Comparison of ENCODE assay signal across 14 cellular contexts in genomic region chr20:57329608-57330221, GRCh38. TPM values are rescaled to one million over a fixed set of nuclear protein-coding genes. Genes with fewer than 3 reads are reported as not detected.
DNase-seq lines count a peak whose midpoint lies in the region; ATAC-seq and TF ChIP-seq lines count a peak whose summit lies in the region.
"Had no signal": no experiment of that assay in that cellular context is flagged by ENCODE, and none has a peak within 500 bp of the region (broad histone marks: within the 10 kb centered on the region; RNA-seq: fewer than 3 reads in every experiment).

SPO11 (plus strand) TSS chr20:57329803; CDS start chr20:57329868, 65 bp downstream.

- H3K4me2 ChIP-seq in Loucy (ENCODE audit: low read depth, low read length, poor library complexity, severe bottlenecking), result no peak within 1 kb of the TSS

- no peak within 1 kb of the TSS for H3K27ac Mint-ChIP-seq in osteocyte (ENCODE audit: unreplicated experiment)
- H3K27ac Mint-ChIP-seq: activated T-helper 17 cell treated with anti-CD3 and anti-CD28 coated beads, Interleukin-2, amount 50 U/mL, for 72 hours had no signal

- no peak within 1 kb of the TSS for H2AFZ ChIP-seq in Loucy (ENCODE audit: low read length)

- TF ChIP-seq CTCF in GM12865 (IDR thresholded peaks at IDR 0.05; ENCODE audit: insufficient read depth, low read depth, low read length, missing control alignments) (peak; percentile 24), Loucy (conservative IDR thresholded peaks at IDR 0.05; ENCODE audit: low read length) (peak; percentile 50), epithelial cell of proximal tubule (conservative IDR thresholded peaks at IDR 0.05; ENCODE audit: low read depth, low read length) (peak; percentile 30), osteocyte (IDR thresholded peaks at IDR 0.05) (no peak)

- no peaks in the 10 kb centered on the region for H3K27me3 ChIP-seq in Loucy (ENCODE audit: insufficient read depth, low read length, poor library complexity, severe bottlenecking)

- no peaks in the 10 kb centered on the region for H3K4me1 Mint-ChIP-seq in osteocyte (ENCODE audit: unreplicated experiment)
- H3K4me1 Mint-ChIP-seq: activated T-helper 17 cell treated with anti-CD3 and anti-CD28 coated beads, Interleukin-2, amount 50 U/mL, for 72 hours had no signal

- H3K36me3 Mint-ChIP-seq in osteocyte (ENCODE audit: unreplicated experiment), result no peaks in the 10 kb centered on the region

- no peaks in the 10 kb centered on the region for H3K36me3 ChIP-seq in Loucy (ENCODE audit: insufficient read depth, low read length)
- H3K36me3 ChIP-seq: prostate gland, tibial artery had no signal

- H3K9me3 Mint-ChIP-seq in osteocyte (ENCODE audit: unreplicated experiment), result no peaks in the 10 kb centered on the region

- H3K79me2 ChIP-seq in Loucy (ENCODE audit: insufficient read depth, low read length), result no peaks in the 10 kb centered on the region

- H3K27me3 Mint-ChIP-seq in osteocyte (ENCODE audit: unreplicated experiment), result peaks cover 66% of the 10 kb centered on the region

- H3K4me3 Mint-ChIP-seq in osteocyte (ENCODE audit: unreplicated experiment), result no peak within 1 kb of the TSS
- H3K4me3 Mint-ChIP-seq: activated T-helper 17 cell treated with anti-CD3 and anti-CD28 coated beads, Interleukin-2, amount 50 U/mL, for 72 hours had no signal

- no peaks in the 10 kb centered on the region for H3F3A ChIP-seq in Loucy (ENCODE audit: low read depth)

- H3K4me1 ChIP-seq in Loucy (ENCODE audit: insufficient read depth, low read length, poor library complexity, severe bottlenecking), result no peaks in the 10 kb centered on the region
- H3K4me1 ChIP-seq: prostate gland, tibial artery had no signal

- no peaks in the 10 kb centered on the region for H3K9me2 ChIP-seq in Loucy (replicated peaks; ENCODE audit: low read depth, low read length)

- no peak for DNase-seq in GM12865 (ENCODE audit: low read depth)
- no peak for DNase-seq in epithelial cell of proximal tubule (ENCODE audit: low read depth)
- peak; percentile 83 for DNase-seq in osteocyte (ENCODE audit: extremely low spot score, unreplicated experiment)
- no peak for DNase-seq in ureter (ENCODE audit: low spot score)
- no peak for DNase-seq in activated effector memory CD4-positive, alpha-beta T cell treated with anti-CD3 and anti-CD28 coated beads, Interleukin-2, amount 50 U/mL, for 16 hours
- DNase-seq: cerebellar nuclear complex, NCI-H2029 treated with DMSO at 0.1 percent for 48 hours, tibial artery had no signal

- ATAC-seq in GM18867 (IDR thresholded peaks at IDR 0.05; ENCODE audit: unreplicated experiment), result no peak
- ATAC-seq: activated T-helper 17 cell treated with anti-CD3 and anti-CD28 coated beads, Interleukin-2, amount 50 U/mL, for 72 hours had no signal

- no peak within 1 kb of the TSS for H3K4me3 ChIP-seq in GM12865 (ENCODE audit: low read depth, low read length)
- no peak within 1 kb of the TSS for H3K4me3 ChIP-seq in Loucy (ENCODE audit: low read length, poor library complexity, severe bottlenecking)
- H3K4me3 ChIP-seq in epithelial cell of proximal tubule (ENCODE audit: low read depth, low read length), result no peak within 1 kb of the TSS
- H3K4me3 ChIP-seq: prostate gland, tibial artery had no signal

- H3K9me3 ChIP-seq in Loucy (ENCODE audit: insufficient read depth, low read depth, low read length), result no peaks in the 10 kb centered on the region
- H3K9me3 ChIP-seq: prostate gland, tibial artery had no signal

- no peak within 1 kb of the TSS for H3K9ac ChIP-seq in Loucy (ENCODE audit: low read depth, low read length, poor library complexity, severe bottlenecking)

- H4K20me1 ChIP-seq in Loucy (ENCODE audit: insufficient read depth, low read length, poor library complexity, severe bottlenecking), result no peaks in the 10 kb centered on the region

RNA-seq across cellular contexts. Expression of gene SPO11, which starts in this region (rescaled TPM):
- total RNA-seq in epithelial cell of proximal tubule (not detected in 2 replicates), osteocyte (not detected in 2 replicates), ureter (not detected)
- total RNA-seq: activated T-helper 17 cell treated with anti-CD3 and anti-CD28 coated beads, Interleukin-2, amount 50 U/mL, for 72 hours; frontal cortex; lower leg skin had no signal

Comparison
In these comparisons a context has a peak if more than half of its experiments do, and no peak if none do; other contexts are left out.
1. Peak in DNase-seq in osteocyte; RNA of the gene not detected or under 1 TPM.